12 cellular contexts compared by ENCODE assay signal in the genomic region with DNA sequence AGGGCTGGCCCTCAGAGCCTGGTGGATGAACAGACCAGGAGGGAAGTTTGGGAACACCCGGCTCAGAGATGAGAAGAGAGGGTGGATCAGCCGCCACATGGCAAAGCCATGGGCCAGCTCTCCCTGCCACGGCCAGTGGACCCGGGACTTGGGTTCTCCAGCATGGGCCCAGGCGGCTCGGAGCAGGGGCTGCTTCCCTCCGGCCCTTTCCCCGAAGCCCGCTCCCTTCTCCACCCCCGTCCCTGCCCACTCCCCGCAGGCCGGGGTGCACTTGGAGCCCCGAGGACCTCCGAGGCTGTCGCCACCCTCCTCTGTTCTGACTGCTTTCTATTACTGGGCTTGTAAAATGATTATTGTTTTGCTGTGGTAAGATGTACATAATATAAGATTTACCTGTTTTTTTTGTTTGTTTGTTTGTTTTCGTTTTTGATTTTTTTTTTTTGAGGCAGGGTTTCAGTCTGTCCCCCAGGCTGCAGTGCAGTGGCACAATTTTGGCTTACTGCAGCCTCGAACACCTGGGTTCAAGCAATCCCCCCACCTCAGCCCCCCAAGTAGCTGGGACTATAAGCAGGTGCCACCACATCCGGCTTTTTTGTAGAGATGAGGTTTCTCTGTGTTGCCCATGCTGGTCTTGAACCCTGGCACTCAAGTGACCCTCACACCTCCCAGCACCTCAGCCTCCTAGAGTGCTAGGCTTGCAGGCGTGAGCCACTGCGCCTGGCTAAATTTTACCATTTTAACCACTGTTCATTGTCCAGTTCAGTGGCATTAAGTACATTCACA. TPM values are rescaled to one million over a fixed set of nuclear protein-coding genes. Genes with fewer than 3 reads are reported as not detected.
"Had no signal": no experiment of that assay in that cellular context is flagged by ENCODE, and none has a peak within 500 bp of the region (broad histone marks: within the 10 kb centered on the region; RNA-seq: fewer than 3 reads in every experiment).

No MANE protein-coding gene starts in this region.

- H2AFZ ChIP-seq: GM23248 had no signal

- H3K9ac ChIP-seq: GM23248 had no signal

- H3K27ac ChIP-seq: GM23248 had no signal

- FAIRE-seq: HTR-8/SVneo, K562 had no signal

- H3K4me3 ChIP-seq: GM23248, K562 had no signal

- ATAC-seq: K562 had no signal

- DNase-seq: GM23248, GOT3, H7, HCEC 1CT, HFFc6, Kasumi-1, KG1 had no signal

RNA-seq across cellular contexts. Expression of gene TH, which starts 11.3 kb away (rescaled TPM):
- total RNA-seq: GM23248, H4, H7, HFFc6, K562 had no signal
- polyA plus RNA-seq: GM23248, IgD-negative memory B cell, K562 had no signal

RNA-seq across cellular contexts. Expression of gene INS, which starts 21.9 kb away (rescaled TPM):
- total RNA-seq: GM23248, H4, H7, HFFc6, HT-29, K562 had no signal
- polyA plus RNA-seq: GM23248, IgD-negative memory B cell, K562 had no signal

RNA-seq across cellular contexts. Expression of gene IGF2, which starts 43.7 kb away (rescaled TPM):
- total RNA-seq: GM23248 had no signal
- polyA plus RNA-seq: IgD-negative memory B cell, K562 had no signal
